Comparison of ENCODE assay signal across 10 cellular contexts in genomic region chr4:85577307-85577706, GRCh38.
"Had no signal": no experiment of that assay in that cellular context is flagged by ENCODE, and none has a peak within 500 bp of the region (broad histone marks: within the 10 kb centered on the region; RNA-seq: fewer than 3 reads in every experiment).

No MANE protein-coding gene starts in this region.

- H3K4me1 Mint-ChIP-seq: GM23338 had no signal

- DNase-seq: GM23248, GOT3, H7, HCEC 1CT, HFFc6 had no signal

- H3K36me3 ChIP-seq: HAP-1 had no signal

- FAIRE-seq: H1, H54 had no signal

- H3K9me3 Mint-ChIP-seq: GM23338, HFFc6 had no signal

- H3K4me3 Mint-ChIP-seq: GM23338, HFFc6 had no signal

- H2AFZ ChIP-seq: GM23248, GM23338 had no signal

- H3K9ac ChIP-seq: GM23248 had no signal

- H3K27ac ChIP-seq: GM23248 had no signal

- H3K27ac Mint-ChIP-seq: GM23338, HFFc6 had no signal

- H3K4me2 ChIP-seq: GM23338 had no signal

- H3K9me3 ChIP-seq: HAP-1 had no signal

- H3K4me3 ChIP-seq: GM23248, GM23338, HAP-1 had no signal

- ATAC-seq: GM23338, HCT116 had no signal

- H3K4me1 ChIP-seq: HAP-1 had no signal
